In genomic region chr12:92334552-92334951, GRCh38 we compare ENCODE assay signal across 31 cellular contexts.
"Had no signal": no experiment of that assay in that cellular context is flagged by ENCODE, and none has a peak within 500 bp of the region (broad histone marks: within the 10 kb centered on the region; RNA-seq: fewer than 3 reads in every experiment).

No MANE protein-coding gene starts in this region.

- H3K9me3 Mint-ChIP-seq: immature natural killer cell; memory B cell; mesothelial cell of epicardium; naive B cell; natural killer cell treated with Interleukin-12 subunit alpha and Interleukin-12 subunit beta and Interleukin-15 and Interleukin-18, amount 100 ng/mL, for 72 hours; neural crest cell; stimulated activated effector memory CD8-positive, alpha-beta T cell treated with anti-CD3 and anti-CD28 coated beads, Interleukin-12 subunit alpha, Interleukin-12 subunit beta, amount 100 ng/mL, for 72 hours; stimulated activated naive CD8-positive, alpha-beta T cell treated with anti-CD3 and anti-CD28 coated beads, Interleukin-15, Interleukin-2, amounts not matched to agents 100 ng/mL and 50 ng/mL, for 24 hours had no signal

- DNase-seq: dermis blood vessel endothelial cell; effector memory CD4-positive, alpha-beta T cell; erythroblast; esophagus squamous epithelium; hypothalamus; immature natural killer cell; islet precursor cell; kidney glomerular epithelial cell; left ventricle myocardium superior; lower lobe of right lung; mucosa of descending colon; naive B cell; pancreas; right lobe of liver; small intestine; stimulated activated CD4-positive, alpha-beta T cell treated with anti-CD3 and anti-CD28 coated beads, Interleukin-2, amount 100 ng/mL, for 24 hours; stimulated activated CD4-positive, alpha-beta T cell treated with anti-CD3 and anti-CD28 coated beads, Interleukin-4, amount 100 ng/mL, for 24 hours; transverse colon; upper lobe of right lung had no signal

- H3K27me3 ChIP-seq: esophagus squamous epithelium, neutrophil, pancreas, right lobe of liver, suprapubic skin, transverse colon, upper lobe of right lung, vagina had no signal

- ATAC-seq: left ventricle myocardium superior; lower lobe of right lung; mucosa of descending colon; natural killer cell treated with Interleukin-12 subunit alpha and Interleukin-12 subunit beta and Interleukin-15 and Interleukin-18, amount 100 ng/mL, for 72 hours; pancreas; right lobe of liver; stimulated activated effector memory CD8-positive, alpha-beta T cell treated with anti-CD3 and anti-CD28 coated beads, Interleukin-12 subunit alpha, Interleukin-12 subunit beta, amount 100 ng/mL, for 72 hours; upper lobe of right lung had no signal

- H3K9me3 ChIP-seq: esophagus squamous epithelium, lower lobe of right lung, mucosa of descending colon, neutrophil, pancreas, right lobe of liver, suprapubic skin, transverse colon, upper lobe of right lung, vagina had no signal

- FAIRE-seq: endothelial cell of umbilical vein, frontal cortex, pancreas, small intestine had no signal

- H3K36me3 ChIP-seq: esophagus squamous epithelium, lower lobe of right lung, neutrophil, pancreas, right lobe of liver, suprapubic skin, transverse colon, upper lobe of right lung, vagina had no signal

- H3K27ac Mint-ChIP-seq: immature natural killer cell; mesothelial cell of epicardium; natural killer cell treated with Interleukin-12 subunit alpha and Interleukin-12 subunit beta and Interleukin-15 and Interleukin-18, amount 100 ng/mL, for 72 hours had no signal

- H3K4me3 ChIP-seq: coronary artery, esophagus squamous epithelium, lower lobe of right lung, mucosa of descending colon, pancreas, right lobe of liver, suprapubic skin, transverse colon, upper lobe of right lung, vagina had no signal

- H3K27ac ChIP-seq: coronary artery, esophagus squamous epithelium, lower lobe of right lung, neutrophil, pancreas, right lobe of liver, suprapubic skin, transverse colon, upper lobe of right lung, vagina had no signal

- H3K4me3 Mint-ChIP-seq: immature natural killer cell; memory B cell; mesothelial cell of epicardium; natural killer cell treated with Interleukin-12 subunit alpha and Interleukin-12 subunit beta and Interleukin-15 and Interleukin-18, amount 100 ng/mL, for 72 hours; neural crest cell; stimulated activated effector memory CD8-positive, alpha-beta T cell treated with anti-CD3 and anti-CD28 coated beads, Interleukin-12 subunit alpha, Interleukin-12 subunit beta, amount 100 ng/mL, for 72 hours; stimulated activated naive CD8-positive, alpha-beta T cell treated with anti-CD3 and anti-CD28 coated beads, Interleukin-15, Interleukin-2, amounts not matched to agents 100 ng/mL and 50 ng/mL, for 24 hours had no signal

- H3K4me1 ChIP-seq: pancreas, right lobe of liver, upper lobe of right lung had no signal

- H3K27me3 Mint-ChIP-seq: memory B cell; naive B cell; stimulated activated naive CD8-positive, alpha-beta T cell treated with anti-CD3 and anti-CD28 coated beads, Interleukin-15, Interleukin-2, amounts not matched to agents 100 ng/mL and 50 ng/mL, for 24 hours had no signal

- H3K36me3 Mint-ChIP-seq: immature natural killer cell; memory B cell; mesothelial cell of epicardium; natural killer cell treated with Interleukin-12 subunit alpha and Interleukin-12 subunit beta and Interleukin-15 and Interleukin-18, amount 100 ng/mL, for 72 hours; stimulated activated effector memory CD8-positive, alpha-beta T cell treated with anti-CD3 and anti-CD28 coated beads, Interleukin-12 subunit alpha, Interleukin-12 subunit beta, amount 100 ng/mL, for 72 hours had no signal
